15 cellular contexts compared by ENCODE assay signal in the genomic region with DNA sequence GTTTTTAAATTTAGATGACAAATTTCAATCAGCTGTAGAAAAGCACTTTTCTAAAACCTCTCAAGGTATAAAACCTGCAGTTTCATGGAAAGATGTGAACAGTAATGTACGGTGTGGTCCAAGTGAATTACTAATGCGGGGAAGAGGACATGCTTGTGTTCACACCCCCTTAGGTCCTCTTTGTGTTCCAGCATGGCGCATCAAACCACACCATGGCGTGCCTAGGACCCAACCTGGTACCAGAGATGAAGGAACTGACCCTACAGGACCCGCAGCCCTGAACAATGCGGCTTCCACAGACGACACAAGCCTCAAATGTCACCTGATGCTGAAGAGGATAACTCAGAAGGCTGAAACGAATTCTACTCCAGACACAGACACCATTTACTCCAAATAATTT.
DNase-seq lines count a peak whose midpoint lies in the region; ATAC-seq, FAIRE-seq and TF ChIP-seq lines count a peak whose summit lies in the region.
"Had no signal": no experiment of that assay in that cellular context is flagged by ENCODE, and none has a peak within 500 bp of the region (broad histone marks: within the 10 kb centered on the region; RNA-seq: fewer than 3 reads in every experiment).

No MANE protein-coding gene starts in this region.

- no peak for FAIRE-seq in H1 (lab: Jason Lieb, UNC)
- FAIRE-seq: GM18507 had no signal

- H3K79me2 ChIP-seq in SK-N-SH (ENCODE audit: insufficient read depth) (no peaks in the 10 kb centered on the region), H1 (ENCODE audit: control insufficient read depth in 1 of 2, insufficient read depth in 2 of 2, low read length in 2 of 2) (no peaks in the 10 kb centered on the region)

- no peak for TF ChIP-seq EP300 in SK-N-SH (IDR thresholded peaks at IDR 0.05; ENCODE audit: borderline replicate concordance in 1 of 2, low read depth in 1 of 2, low read length in 1 of 2)
- TF ChIP-seq EP300 in H1 (IDR thresholded peaks at IDR 0.05; ENCODE audit: borderline replicate concordance in 1 of 2, low read depth in 2 of 2, low read length in 2 of 2): no peak

- H2AFZ ChIP-seq in SK-N-SH (ENCODE audit: low read depth) (no peak overlapping the region), H1 (ENCODE audit: low read length) (no peak overlapping the region)
- H2AFZ ChIP-seq: GM23248 had no signal

- peaks cover 8% of the 10 kb centered on the region for H3F3A ChIP-seq in SK-N-SH (replicated peaks; ENCODE audit: insufficient read depth)

- H3K9me3 Mint-ChIP-seq in osteocyte (ENCODE audit: unreplicated experiment): no peaks in the 10 kb centered on the region
- H3K9me3 Mint-ChIP-seq: CD4-positive, CD25-positive, alpha-beta regulatory T cell had no signal

- peaks cover 1% of the 10 kb centered on the region for H3K36me3 Mint-ChIP-seq in osteocyte (ENCODE audit: unreplicated experiment)

- H2BK12ac ChIP-seq in H1 (ENCODE audit: low read depth, low read length): no peak overlapping the region

- H3K4ac ChIP-seq in H1 (replicated peaks; ENCODE audit: insufficient read length, low read depth, low read length): no peak overlapping the region

- no peak overlapping the region for H3K4me3 Mint-ChIP-seq in osteocyte (ENCODE audit: unreplicated experiment)
- H3K4me3 Mint-ChIP-seq: CD4-positive, CD25-positive, alpha-beta regulatory T cell had no signal

- H3K4me3 ChIP-seq in SK-N-SH (ENCODE audit: low read depth in 2 of 2, low read length in 1 of 2): no peak overlapping the region
- H3K4me3 ChIP-seq in H1 (ENCODE audit: extremely low read depth in 1 of 4, insufficient read depth in 2 of 4, low read depth in 3 of 4, low read length in 4 of 4): no peak overlapping the region
- no peak overlapping the region for H3K4me3 ChIP-seq in aorta (ENCODE audit: low read length in 2 of 2)
- H3K4me3 ChIP-seq: BLaER1 treated with 17β-estradiol and CSF1 and Interleukin-3, amounts not matched to agents 10 nM and 100 nM; GM23248 had no signal

- intact Hi-C loops in aorta (cut with DNase I): loop anchor here in 1 of 2 donors (10.0 kb wide), 1 partner anchor 206 kb away; no protein-coding TSS in a partner anchor

- no peak overlapping the region for H4K5ac ChIP-seq in H1 (ENCODE audit: insufficient read length, low read depth, low read length)

- H4K91ac ChIP-seq in H1 (replicated peaks; ENCODE audit: insufficient read length, low read length): no peak overlapping the region

- H2BK120ac ChIP-seq in H1 (replicated peaks; ENCODE audit: low read depth, low read length): no peak overlapping the region

- H3K36me3 ChIP-seq in SK-N-SH (replicated peaks in 1 of 2; ENCODE audit: control insufficient read depth in 1 of 2, insufficient read depth in 2 of 2, low read length in 1 of 2): no peaks in the 10 kb centered on the region
- H3K36me3 ChIP-seq in H1 (ENCODE audit: control insufficient read depth in 2 of 4, insufficient read depth in 4 of 4, low read length in 3 of 4): no peaks in the 10 kb centered on the region
- H3K36me3 ChIP-seq in aorta (ENCODE audit: control insufficient read depth in 1 of 2, insufficient read depth in 2 of 2, low read length in 1 of 2): no peaks in the 10 kb centered on the region

- no peak for ATAC-seq in SK-N-SH treated with all-trans-retinoic acid at 6 μM for 48 hours
- no peak for ATAC-seq in aorta (ENCODE audit: low FRiP score)
- ATAC-seq in HG03175 (IDR thresholded peaks at IDR 0.05; ENCODE audit: unreplicated experiment): no peak
- ATAC-seq in HG03565 (IDR thresholded peaks at IDR 0.05; ENCODE audit: unreplicated experiment): no peak

- H2BK20ac ChIP-seq in H1 (ENCODE audit: low read length): no peak overlapping the region

- peak overlapping the region; percentile 33; the same call in 1 of the 2 replicates for H2AK5ac ChIP-seq in H1 (ENCODE audit: low read depth, low read length)

- CTCF ChIA-PET in SK-N-SH (lab: Yijun Ruan, JAX) (interaction anchor here (1.1 kb wide), 1 partner anchor 8 kb away, joined by 4 read pairs; no protein-coding TSS in a partner anchor), H1 (lab: Charles Lee; ENCODE audit: partially characterized antibody) (no interaction called here)

- H4K20me1 ChIP-seq in SK-N-SH (ENCODE audit: insufficient read depth) (no peaks in the 10 kb centered on the region), H1 (replicated peaks in 1 of 2; ENCODE audit: control insufficient read depth in 1 of 2, insufficient read depth in 2 of 2, low read length in 2 of 2) (peaks cover 3% of the 10 kb centered on the region in 2 experiments)
- H4K20me1 ChIP-seq: BLaER1 treated with 17β-estradiol and CSF1 and Interleukin-3, amounts not matched to agents 10 nM and 100 nM had no signal

- TF ChIP-seq POLR2A in H1 (IDR thresholded peaks at IDR 0.05; ENCODE audit: control extremely low read depth in 1 of 2, low read depth in 2 of 2, low read length in 2 of 2): no peak

- H3K4me1 Mint-ChIP-seq in osteocyte (ENCODE audit: unreplicated experiment): peaks cover 31% of the 10 kb centered on the region

- H3K27me3 Mint-ChIP-seq in osteocyte (ENCODE audit: unreplicated experiment): no peaks in the 10 kb centered on the region
- H3K27me3 Mint-ChIP-seq: CD4-positive, CD25-positive, alpha-beta regulatory T cell had no signal

- POLR2A ChIA-PET in SK-N-SH (lab: Yijun Ruan, JAX) (no interaction called here), H1 (lab: Charles Lee; ENCODE audit: partially characterized antibody) (no interaction called here)

- H3K27me3 ChIP-seq in SK-N-SH (ENCODE audit: insufficient read depth): no peaks in the 10 kb centered on the region
- H3K27me3 ChIP-seq in H1 (replicated peaks in 1 of 4; ENCODE audit: control insufficient read depth in 3 of 4, extremely low read depth in 1 of 4, insufficient read depth in 3 of 4, low read length in 3 of 4): no peaks in the 10 kb centered on the region
- H3K27me3 ChIP-seq in aorta (ENCODE audit: control insufficient read depth in 1 of 2, insufficient read depth in 2 of 2, low read length in 1 of 2): no peaks in the 10 kb centered on the region
- H3K27me3 ChIP-seq: BLaER1 treated with 17β-estradiol and CSF1 and Interleukin-3, amounts not matched to agents 10 nM and 100 nM had no signal

- H3K9me2 ChIP-seq in SK-N-SH: no peaks in the 10 kb centered on the region

- H2BK15ac ChIP-seq in H1 (ENCODE audit: low read length): no peak overlapping the region

- TF ChIP-seq CTCF in SK-N-SH (IDR thresholded peaks at IDR 0.05) (no peak), H1 (IDR thresholded peaks at IDR 0.05; ENCODE audit: control extremely low read depth in 1 of 3, insufficient read depth in 1 of 3, low read depth in 1 of 3, low read length in 3 of 3) (no peak), osteocyte (IDR thresholded peaks at IDR 0.05) (no peak)

- H3K27ac Mint-ChIP-seq in osteocyte (ENCODE audit: unreplicated experiment): peak overlapping the region; percentile 97

- no peaks in the 10 kb centered on the region; the same call in 1 of the 2 replicates for H3K23me2 ChIP-seq in H1 (ENCODE audit: low read depth, low read length)

- no peak overlapping the region for H3K4me2 ChIP-seq in SK-N-SH
- H3K4me2 ChIP-seq in H1 (ENCODE audit: insufficient read depth in 1 of 2, low read depth in 2 of 2, low read length in 2 of 2): no peak overlapping the region
- H3K4me2 ChIP-seq: BLaER1 treated with 17β-estradiol and CSF1 and Interleukin-3, amounts not matched to agents 10 nM and 100 nM had no signal

- H3K9ac ChIP-seq in SK-N-SH (no peak overlapping the region), H1 (replicated peaks in 1 of 4; ENCODE audit: extremely low read depth in 1 of 4, low read depth in 3 of 4, low read length in 3 of 4) (no peak overlapping the region)
- H3K9ac ChIP-seq: BLaER1 treated with 17β-estradiol and CSF1 and Interleukin-3, amounts not matched to agents 10 nM and 100 nM; GM23248 had no signal

- no peak overlapping the region for H2BK5ac ChIP-seq in H1 (ENCODE audit: low read depth, low read length)

- no peaks in the 10 kb centered on the region for H3K79me1 ChIP-seq in H1 (ENCODE audit: low read depth, low read length)

- DNase-seq in SK-N-SH (no peak), H1 (ENCODE audit: low read depth in 1 of 2, low spot score in 2 of 2) (no peak), osteocyte (ENCODE audit: extremely low spot score, unreplicated experiment) (no peak), aorta (no peak), NCI-H187 (lab: John Stamatoyannopoulos, UW) (no peak)
- DNase-seq: CD4-positive, CD25-positive, alpha-beta regulatory T cell; DMS53; GM23248; H7 had no signal

- TF ChIP-seq RAD21 in SK-N-SH (IDR thresholded peaks at IDR 0.05; ENCODE audit: low read length) (no peak), H1 (IDR thresholded peaks at IDR 0.05 in 1 of 2, conservative IDR thresholded peaks at IDR 0.05 in 1 of 2; ENCODE audit: low read depth in 2 of 2, low read length in 2 of 2) (no peak)

- no peak overlapping the region for H3K14ac ChIP-seq in H1 (ENCODE audit: insufficient read length)

- no peak overlapping the region for H3K56ac ChIP-seq in H1 (replicated peaks; ENCODE audit: insufficient read length, low read depth, low read length)

- peak overlapping the region; percentile 74 to 96; a peak in 3 of 4 replicates for H3K27ac ChIP-seq in SK-N-SH (ENCODE audit: low read depth in 2 of 2, low read length in 1 of 2)
- H3K27ac ChIP-seq in H1 (ENCODE audit: low read depth, low read length): no peak overlapping the region
- peak overlapping the region; percentile 32 to 73 for H3K27ac ChIP-seq in aorta (ENCODE audit: low read depth in 1 of 2, low read length in 2 of 2)
- H3K27ac ChIP-seq: 22Rv1; BLaER1 treated with 17β-estradiol and CSF1 and Interleukin-3, amounts not matched to agents 10 nM and 100 nM had no signal

- no peak overlapping the region for H3K18ac ChIP-seq in H1 (ENCODE audit: extremely low read depth, low read length)

- H3K9me3 ChIP-seq in SK-N-SH: no peaks in the 10 kb centered on the region
- no peaks in the 10 kb centered on the region for H3K9me3 ChIP-seq in H1 (ENCODE audit: insufficient read depth in 2 of 2, low read depth in 1 of 2, low read length in 1 of 2)
- no peaks in the 10 kb centered on the region for H3K9me3 ChIP-seq in aorta (ENCODE audit: control insufficient read depth, low read length)
- H3K9me3 ChIP-seq: BLaER1 treated with 17β-estradiol and CSF1 and Interleukin-3, amounts not matched to agents 10 nM and 100 nM had no signal

- H4K8ac ChIP-seq in H1 (ENCODE audit: extremely low read depth, insufficient read depth, low read length): no peak overlapping the region

- 93% methylated on average over 8 of the region's 8 CpGs for WGBS in SK-N-SH (ENCODE audit: low lambda C conversion rate)
- WGBS in H1 (ENCODE audit: extremely low coverage in 1 of 2, insufficient coverage in 1 of 2, insufficient read length in 1 of 2, insufficient replicate concordance in 2 of 2, low coverage in 1 of 2, low lambda C conversion rate in 2 of 2, missing lambda C conversion rate in 1 of 2), 2 experiments: 92% methylated on average over 8 of the region's 8 CpGs; no CpG with 5 or more reads in 1 of the 2 experiments
- 97% methylated on average over 8 of the region's 8 CpGs for WGBS in aorta, 2 donors

- no peak overlapping the region for H3K23ac ChIP-seq in H1 (ENCODE audit: insufficient read length)

- peaks cover 8 to 27% of the 10 kb centered on the region in 2 experiments; a peak in 3 of 4 replicates for H3K4me1 ChIP-seq in SK-N-SH (ENCODE audit: control insufficient read depth in 1 of 2, insufficient read depth in 2 of 2, low read depth in 1 of 2, low read length in 1 of 2)
- H3K4me1 ChIP-seq in H1 (replicated peaks in 1 of 4; ENCODE audit: control insufficient read depth in 3 of 4, insufficient read depth in 4 of 4, low read length in 3 of 4): peaks cover 2 to 16% (median 13%) of the 10 kb centered on the region in 4 experiments
- H3K4me1 ChIP-seq in aorta (ENCODE audit: control insufficient read depth in 1 of 2, insufficient read depth in 2 of 2, low read length in 2 of 2): peaks cover 0 to 8% of the 10 kb centered on the region in 2 donors
- H3K4me1 ChIP-seq: BLaER1 treated with 17β-estradiol and CSF1 and Interleukin-3, amounts not matched to agents 10 nM and 100 nM had no signal
